Comparison of ENCODE assay signal across 18 cellular contexts in the genomic region with DNA sequence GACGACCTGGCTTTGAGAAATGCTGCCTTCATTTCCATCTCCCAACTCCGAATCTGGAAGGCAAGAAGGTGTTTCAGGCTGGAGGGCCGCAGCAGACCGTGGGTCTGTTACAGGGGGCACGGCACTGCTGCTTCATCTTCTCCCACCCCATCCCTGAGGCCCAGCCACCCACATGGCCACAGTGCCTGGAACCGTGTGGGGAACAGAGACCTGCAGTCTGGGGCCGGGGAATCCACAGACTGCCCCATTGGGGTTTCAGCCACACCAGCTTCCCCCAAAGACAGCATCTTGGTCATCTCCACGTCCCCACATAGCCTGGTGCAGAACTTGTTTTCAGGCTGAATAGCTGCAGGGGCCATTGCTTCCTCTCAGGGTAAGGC.
"Had no signal": no experiment of that assay in that cellular context is flagged by ENCODE, and none has a peak within 500 bp of the region (broad histone marks: within the 10 kb centered on the region; RNA-seq: fewer than 3 reads in every experiment).

No MANE protein-coding gene starts in this region.

- H3K4me3 Mint-ChIP-seq: activated naive CD4-positive, alpha-beta T cell treated with anti-CD3 and anti-CD28 coated beads for 36 hours; activated naive CD8-positive, alpha-beta T cell treated with anti-CD3 and anti-CD28 coated beads, Interleukin-2, amount 50 U/mL, for 24 hours; endodermal cell; memory B cell; stimulated activated naive CD8-positive, alpha-beta T cell treated with anti-CD3 and anti-CD28 coated beads, Interleukin-15, amount 100 ng/mL, for 72 hours; type B pancreatic cell had no signal

- H3K27ac ChIP-seq: gastroesophageal sphincter, heart right ventricle, psoas muscle, VCaP had no signal

- H3K27ac Mint-ChIP-seq: activated naive CD4-positive, alpha-beta T cell treated with anti-CD3 and anti-CD28 coated beads for 36 hours; activated naive CD8-positive, alpha-beta T cell treated with anti-CD3 and anti-CD28 coated beads, Interleukin-2, amount 50 U/mL, for 24 hours; endodermal cell; memory B cell; stimulated activated naive CD8-positive, alpha-beta T cell treated with anti-CD3 and anti-CD28 coated beads, Interleukin-15, amount 100 ng/mL, for 72 hours; type B pancreatic cell had no signal

- H3K36me3 ChIP-seq: gastroesophageal sphincter, heart right ventricle had no signal

- ATAC-seq: activated naive CD8-positive, alpha-beta T cell treated with anti-CD3 and anti-CD28 coated beads, Interleukin-2, amount 50 U/mL, for 24 hours; gastroesophageal sphincter; heart right ventricle; naive thymus-derived CD8-positive, alpha-beta T cell; psoas muscle; sciatic nerve; stimulated activated naive CD8-positive, alpha-beta T cell treated with anti-CD3 and anti-CD28 coated beads, Interleukin-15, amount 100 ng/mL, for 72 hours had no signal

- H3K4me3 ChIP-seq: gastroesophageal sphincter, heart right ventricle, psoas muscle had no signal

- H3K9me3 ChIP-seq: gastroesophageal sphincter, heart right ventricle, psoas muscle had no signal

- H3K9me3 Mint-ChIP-seq: activated naive CD4-positive, alpha-beta T cell treated with anti-CD3 and anti-CD28 coated beads for 36 hours; activated naive CD8-positive, alpha-beta T cell treated with anti-CD3 and anti-CD28 coated beads, Interleukin-2, amount 50 U/mL, for 24 hours; endodermal cell; memory B cell; naive thymus-derived CD8-positive, alpha-beta T cell; stimulated activated naive CD8-positive, alpha-beta T cell treated with anti-CD3 and anti-CD28 coated beads, Interleukin-15, amount 100 ng/mL, for 72 hours; type B pancreatic cell had no signal

- DNase-seq: activated CD4-positive, alpha-beta T cell treated with anti-CD3 and anti-CD28 coated beads for 1 hour; activated CD4-positive, alpha-beta T cell treated with anti-CD3 and anti-CD28 coated beads, Interleukin-2, amount 50 U/mL, for 4 hours; activated naive CD4-positive, alpha-beta T cell treated with anti-CD3 and anti-CD28 coated beads for 36 hours; activated naive CD8-positive, alpha-beta T cell treated with anti-CD3 and anti-CD28 coated beads, Interleukin-2, amount 50 U/mL, for 24 hours; activated T-cell treated with anti-CD3 and anti-CD28 coated beads for 4 hours; cerebellar nuclear complex; heart right ventricle; occipital lobe; stimulated activated CD4-positive, alpha-beta T cell treated with anti-CD3 and anti-CD28 coated beads, Interleukin-1b, Interleukin-23, amount 100 ng/mL, for 48 hours; stimulated activated naive CD8-positive, alpha-beta T cell treated with anti-CD3 and anti-CD28 coated beads, Interleukin-15, amount 100 ng/mL, for 72 hours had no signal

- H3K36me3 Mint-ChIP-seq: memory B cell; naive thymus-derived CD8-positive, alpha-beta T cell; type B pancreatic cell had no signal
